ENCODE assay signal across 1 cellular context in genomic region chr6:83952830-83953229, GRCh38.
TF ChIP-seq lines count a peak whose summit lies in the region.

No MANE protein-coding gene starts in this region.

TF ChIP-seq in WTC11, 78 proteins besides CTCF, POLR2A, EP300 and RAD21 (continued from another document):
- TF ChIP-seq, protein P1, sequence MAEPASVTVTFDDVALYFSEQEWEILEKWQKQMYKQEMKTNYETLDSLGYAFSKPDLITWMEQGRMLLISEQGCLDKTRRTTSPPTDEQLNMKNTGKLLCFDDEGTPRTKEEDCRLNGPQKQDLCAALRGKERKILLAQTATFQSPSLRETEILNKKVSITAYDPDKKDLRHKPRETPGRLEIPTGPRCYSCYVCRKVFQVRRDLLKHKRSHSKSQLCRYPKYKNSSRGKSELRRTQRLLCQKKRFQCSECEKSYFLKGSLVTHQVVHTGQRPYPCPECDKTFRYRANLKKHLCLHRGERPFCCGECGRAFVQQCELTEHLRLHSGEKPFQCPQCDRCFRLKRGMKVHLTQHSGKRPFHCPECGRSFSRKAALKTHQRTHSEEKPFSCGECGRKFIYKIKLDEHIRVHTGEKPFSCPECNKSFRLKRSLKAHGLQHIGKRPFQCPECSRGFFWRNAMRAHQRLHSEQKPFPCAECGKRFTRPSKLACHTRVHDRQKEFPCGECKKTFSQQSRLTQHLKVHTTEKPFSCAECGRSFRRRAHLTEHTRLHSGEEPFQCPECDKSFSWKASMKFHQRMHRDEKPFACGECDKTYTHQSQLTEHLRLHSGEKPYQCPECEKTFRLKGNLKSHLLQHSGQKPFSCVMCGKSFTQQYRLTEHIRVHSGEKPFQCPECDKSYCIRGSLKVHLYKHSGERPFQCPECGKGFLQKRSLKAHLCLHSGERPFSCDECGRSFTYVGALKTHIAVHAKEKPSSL (CRISPR knock-in tag; conservative IDR thresholded peaks at IDR 0.05) = no peak
- TF ChIP-seq ZNF138 (CRISPR knock-in tag; conservative IDR thresholded peaks at IDR 0.05) (no peak), ZBTB43 (CRISPR knock-in tag; IDR thresholded peaks at IDR 0.05) (no peak), CREM (CRISPR knock-in tag; IDR thresholded peaks at IDR 0.05) (no peak)
TF ChIP-seq in WTC11: peak in this region for 0.
